Comparison of ENCODE assay signal across 23 cellular contexts in genomic region chr20:36700438-36700837, GRCh38. TPM values are rescaled to one million over a fixed set of nuclear protein-coding genes. Genes with fewer than 3 reads are reported as not detected.
A peak's percentile ranks its signal among the peaks of the same experiment; 100 is the strongest.
DNase-seq lines count a peak whose midpoint lies in the region; ATAC-seq and TF ChIP-seq lines count a peak whose summit lies in the region.
"Had no signal": no experiment of that assay in that cellular context is flagged by ENCODE, and none has a peak within 500 bp of the region (broad histone marks: within the 10 kb centered on the region; RNA-seq: fewer than 3 reads in every experiment).

No MANE protein-coding gene starts in this region.

- H3F3A ChIP-seq in GM23338 (replicated peaks; ENCODE audit: low read depth): no peaks in the 10 kb centered on the region

- no peak overlapping the region; the same call in 2 of the 3 replicates for H3K4me3 Mint-ChIP-seq in GM23338
- H3K4me3 Mint-ChIP-seq in central memory CD8-positive, alpha-beta T cell: no peak overlapping the region
- H3K4me3 Mint-ChIP-seq in mesothelial cell of epicardium: no peak overlapping the region
- H3K4me3 Mint-ChIP-seq: IgD-negative memory B cell had no signal

- H3K4me1 Mint-ChIP-seq in GM23338 (peaks cover 25% of the 10 kb centered on the region), mesothelial cell of epicardium (no peaks in the 10 kb centered on the region)
- no peaks in the 10 kb centered on the region for H3K4me1 Mint-ChIP-seq in central memory CD8-positive, alpha-beta T cell

- H3K36me3 Mint-ChIP-seq in GM23338 (ENCODE audit: low read depth) (peaks cover 12% of the 10 kb centered on the region), mesothelial cell of epicardium (peaks cover 8% of the 10 kb centered on the region)
- peaks cover 7% of the 10 kb centered on the region for H3K36me3 Mint-ChIP-seq in central memory CD8-positive, alpha-beta T cell (ENCODE audit: insufficient read depth)

- H3K4me1 ChIP-seq in GM23338 (ENCODE audit: insufficient read depth) (peaks cover 15% of the 10 kb centered on the region), HUES64 (ENCODE audit: insufficient read depth, low read length) (peaks cover 11% of the 10 kb centered on the region)

- H3K27ac Mint-ChIP-seq in GM23338 (peak overlapping the region; percentile 25), mesothelial cell of epicardium (peak overlapping the region; percentile 1)
- H3K27ac Mint-ChIP-seq in central memory CD8-positive, alpha-beta T cell (ENCODE audit: low read depth): peak overlapping the region; percentile 33

- H3K27ac ChIP-seq in GM23338 (ENCODE audit: low read depth) (peak overlapping the region; percentile 71), HUES64 (ENCODE audit: low read depth, low read length) (peak overlapping the region; percentile 3; the same call in 1 of the 2 replicates)
- H3K27ac ChIP-seq: C4-2B, HL-60 had no signal

- no peak for TF ChIP-seq CTCF in GM23338 (conservative IDR thresholded peaks at IDR 0.05; ENCODE audit: low read depth in 2 of 2)
- TF ChIP-seq CTCF in mesothelial cell of epicardium (IDR thresholded peaks at IDR 0.05; ENCODE audit: unreplicated experiment): no peak

- H3K79me2 ChIP-seq in GM23338 (replicated peaks; ENCODE audit: insufficient read depth): no peaks in the 10 kb centered on the region

- no peak overlapping the region for H3K9ac ChIP-seq in HUES64 (ENCODE audit: low read depth, low read length)

- H3K9me3 ChIP-seq in HUES64 (ENCODE audit: insufficient read depth, low read depth, low read length): no peaks in the 10 kb centered on the region; the same call in 1 of the 2 replicates

- H3K36me3 ChIP-seq in GM23338 (ENCODE audit: insufficient read depth) (0 out of 2 replicates have a peak, but pooled peaks cover 3% of the 10 kb centered on the region), HUES64 (ENCODE audit: insufficient read depth, low read length) (no peaks in the 10 kb centered on the region)

- no peaks in the 10 kb centered on the region for H3K9me2 ChIP-seq in GM23338 (ENCODE audit: insufficient read depth)

- H2AFZ ChIP-seq in GM23338: no peak overlapping the region

- H3K9me3 Mint-ChIP-seq in GM23338 (peaks cover 12% of the 10 kb centered on the region), mesothelial cell of epicardium (no peaks in the 10 kb centered on the region)
- H3K9me3 Mint-ChIP-seq in central memory CD8-positive, alpha-beta T cell: no peaks in the 10 kb centered on the region
- H3K9me3 Mint-ChIP-seq: IgD-negative memory B cell had no signal

- ATAC-seq in GM23338: peak; percentile 90
- ATAC-seq in central memory CD8-positive, alpha-beta T cell (replicated peaks; ENCODE audit: extremely low read depth, poor library complexity, severe bottlenecking): no peak
- ATAC-seq in GM18502 (IDR thresholded peaks at IDR 0.05; ENCODE audit: poor library complexity, unreplicated experiment): no peak

- intact Hi-C loops in posterior vena cava (cut with DNase I): no loop called here

- no peaks in the 10 kb centered on the region for H4K20me1 ChIP-seq in GM23338 (replicated peaks; ENCODE audit: insufficient read depth)

- peak; percentile 16 for DNase-seq in GM23338 (ENCODE audit: low spot score)
- DNase-seq in central memory CD8-positive, alpha-beta T cell (ENCODE audit: low spot score in 2 of 2): no peak
- no peak for DNase-seq in mesothelial cell of epicardium (ENCODE audit: low spot score in 2 of 2, unreplicated experiment in 2 of 2)
- no peak for DNase-seq in posterior vena cava (ENCODE audit: low spot score)
- no peak for DNase-seq in DMS153 treated with DMSO at 0.1 percent for 48 hours (lab: John Stamatoyannopoulos, UW; ENCODE audit: unreplicated experiment)
- no peak for DNase-seq in GF-D8 (lab: John Stamatoyannopoulos, UW)
- DNase-seq: AML-193, EL, HCEC 1CT, NCI-H1694, NCI-H2081 treated with DMSO at 0.1 percent for 48 hours, NCI-H446, NCI-H526 treated with DMSO at 0.1 percent for 48 hours, Right ventricle myocardium superior had no signal

- no peak overlapping the region for H3K4me3 ChIP-seq in GM23338
- H3K4me3 ChIP-seq in HUES64 (ENCODE audit: low read length): no peak overlapping the region

- peak overlapping the region; percentile 15; the same call in 1 of the 2 replicates for H3K4me2 ChIP-seq in GM23338

- 56% methylated on average over 3 of the region's 3 CpGs for WGBS in HUES64

- H3K27me3 Mint-ChIP-seq in GM23338 (ENCODE audit: insufficient read depth, low read depth, poor library complexity) (peaks cover 8% of the 10 kb centered on the region), mesothelial cell of epicardium (ENCODE audit: low read depth) (no peaks in the 10 kb centered on the region)
- H3K27me3 Mint-ChIP-seq in central memory CD8-positive, alpha-beta T cell: no peaks in the 10 kb centered on the region
- H3K27me3 Mint-ChIP-seq: IgD-negative memory B cell had no signal

- H3K27me3 ChIP-seq in GM23338 (ENCODE audit: insufficient read depth) (no peaks in the 10 kb centered on the region), HUES64 (ENCODE audit: insufficient read depth, low read length) (no peaks in the 10 kb centered on the region)

TF ChIP-seq in GM23338, 12 proteins besides CTCF, POLR2A, EP300 and RAD21 (continues in another document):
- no peak for TF ChIP-seq ZNF331 (CRISPR knock-in tag; IDR thresholded peaks at IDR 0.05; ENCODE audit: low read depth)
- no peak for TF ChIP-seq CREB1 (CRISPR knock-in tag; IDR thresholded peaks at IDR 0.05; ENCODE audit: low read depth)
- TF ChIP-seq POLR2AphosphoS5 (IDR thresholded peaks at IDR 0.05; ENCODE audit: low read depth): no peak
- TF ChIP-seq EZH2 (IDR thresholded peaks at IDR 0.05; ENCODE audit: low read depth, unreplicated experiment): no peak
- TF ChIP-seq ZNF114 (CRISPR knock-in tag; IDR thresholded peaks at IDR 0.05): no peak
- TF ChIP-seq STAT1 (IDR thresholded peaks at IDR 0.05; ENCODE audit: unreplicated experiment): no peak
- TF ChIP-seq, protein P1, sequence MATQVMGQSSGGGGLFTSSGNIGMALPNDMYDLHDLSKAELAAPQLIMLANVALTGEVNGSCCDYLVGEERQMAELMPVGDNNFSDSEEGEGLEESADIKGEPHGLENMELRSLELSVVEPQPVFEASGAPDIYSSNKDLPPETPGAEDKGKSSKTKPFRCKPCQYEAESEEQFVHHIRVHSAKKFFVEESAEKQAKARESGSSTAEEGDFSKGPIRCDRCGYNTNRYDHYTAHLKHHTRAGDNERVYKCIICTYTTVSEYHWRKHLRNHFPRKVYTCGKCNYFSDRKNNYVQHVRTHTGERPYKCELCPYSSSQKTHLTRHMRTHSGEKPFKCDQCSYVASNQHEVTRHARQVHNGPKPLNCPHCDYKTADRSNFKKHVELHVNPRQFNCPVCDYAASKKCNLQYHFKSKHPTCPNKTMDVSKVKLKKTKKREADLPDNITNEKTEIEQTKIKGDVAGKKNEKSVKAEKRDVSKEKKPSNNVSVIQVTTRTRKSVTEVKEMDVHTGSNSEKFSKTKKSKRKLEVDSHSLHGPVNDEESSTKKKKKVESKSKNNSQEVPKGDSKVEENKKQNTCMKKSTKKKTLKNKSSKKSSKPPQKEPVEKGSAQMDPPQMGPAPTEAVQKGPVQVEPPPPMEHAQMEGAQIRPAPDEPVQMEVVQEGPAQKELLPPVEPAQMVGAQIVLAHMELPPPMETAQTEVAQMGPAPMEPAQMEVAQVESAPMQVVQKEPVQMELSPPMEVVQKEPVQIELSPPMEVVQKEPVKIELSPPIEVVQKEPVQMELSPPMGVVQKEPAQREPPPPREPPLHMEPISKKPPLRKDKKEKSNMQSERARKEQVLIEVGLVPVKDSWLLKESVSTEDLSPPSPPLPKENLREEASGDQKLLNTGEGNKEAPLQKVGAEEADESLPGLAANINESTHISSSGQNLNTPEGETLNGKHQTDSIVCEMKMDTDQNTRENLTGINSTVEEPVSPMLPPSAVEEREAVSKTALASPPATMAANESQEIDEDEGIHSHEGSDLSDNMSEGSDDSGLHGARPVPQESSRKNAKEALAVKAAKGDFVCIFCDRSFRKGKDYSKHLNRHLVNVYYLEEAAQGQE (IDR thresholded peaks at IDR 0.05; ENCODE audit: unreplicated experiment): no peak
- no peak for TF ChIP-seq EZH2phosphoT487 (IDR thresholded peaks at IDR 0.05; ENCODE audit: unreplicated experiment)
- TF ChIP-seq NANOG (IDR thresholded peaks at IDR 0.05; ENCODE audit: borderline replicate concordance): no peak

RNA-seq across cellular contexts. Expression of gene NDRG3, which starts 45.5 kb away (rescaled TPM):
- 23.9 and 24.0 TPM in 2 replicates for total RNA-seq in GM23338 (2014; rRNA removed; shearing (Covaris generic))
- 18.6 and 20.3 TPM in 2 replicates for polyA plus RNA-seq in GM23338 (2016; fragmentation: Nextera tagmentation; extraction: Ambion mirVana)
- polyA plus RNA-seq in HUES64 (2013, experiment 1 of 2): 16.5 TPM
- polyA plus RNA-seq in HUES64 (2013, experiment 2 of 2): 19.2 TPM
- total RNA-seq in mesothelial cell of epicardium (23.4 to 24.3 TPM (median 23.6 TPM) in 3 replicates), posterior vena cava (10 to 100 TPM; 24.2 to 24.9 TPM)

RNA-seq across cellular contexts. Expression of gene SLA2, which starts 54.4 kb away (rescaled TPM):
- total RNA-seq in GM23338 (2014; rRNA removed; shearing (Covaris generic)): 0.62 TPM in 1 of 2 replicates, not detected in the other
- polyA plus RNA-seq in GM23338 (2016; fragmentation: Nextera tagmentation; extraction: Ambion mirVana): 0.18 TPM in 1 of 2 replicates, not detected in the other
- polyA plus RNA-seq in HUES64 (2013, experiment 1 of 2): 0.10 TPM
- not detected for polyA plus RNA-seq in HUES64 (2013, experiment 2 of 2)
- total RNA-seq in mesothelial cell of epicardium (0.16 to 0.18 TPM (median 0.18 TPM) in 3 replicates), posterior vena cava (under 1 TPM; 0.38 to 0.46 TPM)
- total RNA-seq: A172, HT-29, SK-MEL-5 had no signal
- polyA plus RNA-seq: AG04450 had no signal
